12 cellular contexts compared by ENCODE assay signal in the genomic region with DNA sequence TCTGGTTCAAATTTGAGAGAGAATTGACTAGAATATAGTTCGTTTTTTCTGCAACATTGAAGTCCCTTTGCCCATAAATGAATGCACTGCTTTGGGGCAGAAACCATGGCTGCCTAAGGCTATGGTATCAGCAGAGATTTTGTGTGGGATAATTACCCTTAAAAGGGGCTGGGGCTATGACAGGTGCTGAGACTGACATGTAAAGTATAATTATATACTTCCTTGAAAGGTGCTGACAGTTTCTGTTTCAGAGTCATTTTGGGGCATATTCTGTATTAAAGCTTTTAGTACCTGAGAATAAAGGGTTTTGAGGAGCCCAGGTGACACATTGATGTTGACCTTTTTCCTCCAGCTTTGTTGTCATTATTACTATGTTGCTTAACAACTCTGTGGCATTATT.
DNase-seq lines count a peak whose midpoint lies in the region; ATAC-seq, FAIRE-seq and TF ChIP-seq lines count a peak whose summit lies in the region.
"Had no signal": no experiment of that assay in that cellular context is flagged by ENCODE, and none has a peak within 500 bp of the region (broad histone marks: within the 10 kb centered on the region; RNA-seq: fewer than 3 reads in every experiment).

No MANE protein-coding gene starts in this region.

- POLR2A ChIA-PET in RWPE1 (lab: Yijun Ruan, JAX; ENCODE audit: low non-redundant PET), result no interaction called here

- no peak for TF ChIP-seq CTCF in transverse colon (IDR thresholded peaks at IDR 0.05)
- no peak for TF ChIP-seq CTCF in RWPE1 (conservative IDR thresholded peaks at IDR 0.05; ENCODE audit: low read depth)

- no peak overlapping the region for H3K27ac ChIP-seq in transverse colon
- H3K27ac ChIP-seq in RWPE1, result no peak overlapping the region

- CTCF ChIA-PET in RWPE1 (lab: Yijun Ruan, JAX), result no interaction called here

- H3K36me3 ChIP-seq in transverse colon, result no peaks in the 10 kb centered on the region

- in situ Hi-C loops in transverse colon (cut with MboI; ENCODE audit: low pct_ligation_motif_present in 1 of 4, low pct_unique_long_range_greater_than_20kb in 1 of 4, low sequenced_read_pairs in 3 of 4), result no loop called here

- no peak for TF ChIP-seq EP300 in transverse colon (IDR thresholded peaks at IDR 0.05; ENCODE audit: low read depth)

- DNase-seq in GM12891 (ENCODE audit: insufficient read length, low spot score), result no peak
- DNase-seq in NCI-H1105 (lab: John Stamatoyannopoulos, UW), result peak; percentile 54
- no peak for DNase-seq in transverse colon
- DNase-seq in RWPE1 (ENCODE audit: low spot score), result no peak
- no peak for DNase-seq in EL
- DNase-seq in left ventricle myocardium superior, result no peak
- DNase-seq: activated CD4-positive, alpha-beta T cell treated with anti-CD3 and anti-CD28 coated beads, Interleukin-2, amount 10 ng/mL, durations not matched to agents 24 days and 14 days; DND-41; naive B cell had no signal

- peak; percentile 84 for FAIRE-seq in GM12891 (lab: Jason Lieb, UNC)
- FAIRE-seq: colon had no signal

- no peak for TF ChIP-seq POLR2A in GM12891 (IDR thresholded peaks at IDR 0.05; ENCODE audit: low read depth, low read length)
- TF ChIP-seq POLR2A in transverse colon (IDR thresholded peaks at IDR 0.05), result no peak

- H3K4me3 ChIP-seq in transverse colon, result no peak overlapping the region

- H3K9me3 ChIP-seq in transverse colon, result no peaks in the 10 kb centered on the region

- 29 to 43% methylated on average over 1 of the region's 1 CpG for WGBS in transverse colon (ENCODE audit: low coverage in 1 of 2), 2 donors

- peak; percentile 54 for ATAC-seq in GM19468 (IDR thresholded peaks at IDR 0.05; ENCODE audit: extremely low read depth, unreplicated experiment)
- ATAC-seq in HG02938 (IDR thresholded peaks at IDR 0.05; ENCODE audit: unreplicated experiment), result peak; percentile 53
- ATAC-seq in left ventricle myocardium superior, result no peak

- H3K27me3 ChIP-seq in transverse colon, result no peaks in the 10 kb centered on the region

- intact Hi-C loops in transverse colon (cut with DNase I; ENCODE audit: low total_unique reads), result no loop called here
- intact Hi-C loops in left ventricle myocardium superior (cut with micrococcal nuclease), result no loop called here

- H3K4me1 ChIP-seq in transverse colon, result no peaks in the 10 kb centered on the region

TF ChIP-seq in GM12891, 5 proteins besides CTCF, POLR2A, EP300 and RAD21:
- no peak for TF ChIP-seq SPI1 (IDR thresholded peaks at IDR 0.05; ENCODE audit: low read depth, low read length)
- TF ChIP-seq POLR2AphosphoS5 (IDR thresholded peaks at IDR 0.05; ENCODE audit: low read depth, low read length), result no peak
- TF ChIP-seq TAF1 (IDR thresholded peaks at IDR 0.05; ENCODE audit: low read depth, low read length), result no peak
- no peak for TF ChIP-seq PAX5 (IDR thresholded peaks at IDR 0.05; ENCODE audit: insufficient read depth, low read length, severe bottlenecking)
- no peak for TF ChIP-seq POU2F2 (IDR thresholded peaks at IDR 0.05; ENCODE audit: low read depth, low read length)
